In genomic region chr6:1247894-1248293, GRCh38 we compare ENCODE assay signal across 26 cellular contexts.
"Had no signal": no experiment of that assay in that cellular context is flagged by ENCODE, and none has a peak within 500 bp of the region (broad histone marks: within the 10 kb centered on the region; RNA-seq: fewer than 3 reads in every experiment).

No MANE protein-coding gene starts in this region.

- H3K27ac ChIP-seq: colonic mucosa, coronary artery, dorsolateral prefrontal cortex, epithelial cell of prostate, esophagus muscularis mucosa, esophagus squamous epithelium, foreskin keratinocyte, gastrocnemius medialis, gastroesophageal sphincter, heart left ventricle, heart right ventricle had no signal

- H3K36me3 ChIP-seq: colonic mucosa, esophagus muscularis mucosa, esophagus squamous epithelium, gastrocnemius medialis, gastroesophageal sphincter, heart left ventricle, heart right ventricle had no signal

- H3K4me1 ChIP-seq: colonic mucosa, foreskin keratinocyte, gastrocnemius medialis, heart left ventricle, heart right ventricle had no signal

- FAIRE-seq: colon, endothelial cell of umbilical vein, frontal cortex had no signal

- ATAC-seq: effector memory CD8-positive, alpha-beta T cell; foreskin keratinocyte; gastrocnemius medialis; gastroesophageal sphincter; heart left ventricle; heart right ventricle had no signal

- DNase-seq: colonic mucosa; cortex of kidney; dermis blood vessel endothelial cell; dorsolateral prefrontal cortex; effector CD4-positive, alpha-beta T cell; effector CD8-positive, alpha-beta T cell; effector memory CD4-positive, alpha-beta T cell; effector memory CD8-positive, alpha-beta T cell; endodermal cell; erythroblast; esophagus squamous epithelium; foreskin fibroblast; foreskin keratinocyte; foreskin melanocyte; gastrocnemius medialis; glutamatergic neuron; head of caudate nucleus; heart left ventricle; heart right ventricle had no signal

- H3K4me3 ChIP-seq: colonic mucosa, coronary artery, dorsolateral prefrontal cortex, esophagus muscularis mucosa, esophagus squamous epithelium, gastrocnemius medialis, gastroesophageal sphincter, heart left ventricle, heart right ventricle had no signal

- H3K27me3 ChIP-seq: colonic mucosa, dorsolateral prefrontal cortex, esophagus muscularis mucosa, foreskin keratinocyte, gastrocnemius medialis, gastroesophageal sphincter had no signal

- H3K9me3 ChIP-seq: colonic mucosa, esophagus muscularis mucosa, esophagus squamous epithelium, gastrocnemius medialis, gastroesophageal sphincter had no signal
